ENCODE assay signal across 31 cellular contexts in the genomic region with DNA sequence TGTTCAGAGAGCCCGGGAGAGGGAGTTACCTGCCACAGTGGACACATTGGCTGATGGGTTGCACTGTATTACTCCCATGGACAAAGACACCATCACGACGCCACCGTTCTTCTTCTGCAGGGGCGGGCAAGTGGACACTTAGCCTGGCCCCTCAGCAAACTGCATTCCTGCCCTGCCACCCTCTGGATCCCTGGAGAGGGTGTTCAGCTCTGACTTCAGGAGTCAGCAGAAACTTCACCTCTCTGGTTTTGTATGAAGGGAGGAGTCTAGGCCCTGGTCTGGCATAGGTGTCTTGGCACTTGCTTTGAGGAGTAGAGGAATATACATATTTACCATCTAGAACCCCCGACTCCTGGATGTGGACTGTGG. TPM values are rescaled to one million over a fixed set of nuclear protein-coding genes. Genes with fewer than 3 reads are reported as not detected.
A peak's percentile ranks its signal among the peaks of the same experiment; 100 is the strongest.
DNase-seq lines count a peak whose midpoint lies in the region; ATAC-seq, FAIRE-seq and TF ChIP-seq lines count a peak whose summit lies in the region.
"Had no signal": no experiment of that assay in that cellular context is flagged by ENCODE, and none has a peak within 500 bp of the region (broad histone marks: within the 10 kb centered on the region; RNA-seq: fewer than 3 reads in every experiment).

No MANE protein-coding gene starts in this region.

- no peak overlapping the region for H3K4me3 ChIP-seq in K562
- H3K4me3 ChIP-seq: BLaER1 treated with 17β-estradiol and CSF1 and Interleukin-3, amounts not matched to agents 10 nM and 100 nM; mucosa of descending colon; neural progenitor cell; prostate gland; skin epidermis; testis; uterus had no signal

- no peak for FAIRE-seq in K562 (lab: Jason Lieb, UNC)
- FAIRE-seq: HTR-8/SVneo, islet of Langerhans had no signal

- DNase-seq in activated naive CD4-positive, alpha-beta T cell treated with anti-CD3 and anti-CD28 coated beads, Interleukin-2, amount 50 U/mL, for 72 hours (ENCODE audit: low spot score in 2 of 2) = no peak
- no peak for DNase-seq in activated naive CD4-positive, alpha-beta T cell treated with anti-CD3 and anti-CD28 coated beads, Interleukin-2, amount 50 U/mL, for 16 hours
- DNase-seq in K562 (ENCODE audit: extremely low read depth in 1 of 4, low spot score in 3 of 4) (no peak), NCI-H2107 treated with DMSO at 0.1 percent for 48 hours (lab: John Stamatoyannopoulos, UW; ENCODE audit: unreplicated experiment) (no peak)
- DNase-seq in stimulated activated effector memory CD8-positive, alpha-beta T cell treated with anti-CD3 and anti-CD28 coated beads, Interleukin-12 subunit alpha, Interleukin-12 subunit beta, amount 100 ng/mL, for 72 hours (ENCODE audit: low spot score in 2 of 2) = no peak
- DNase-seq: ACHN; activated CD4-positive, CD25-positive, alpha-beta regulatory T cell treated with anti-CD3 and anti-CD28 coated beads, Interleukin-2, amount 50 U/mL, for 72 hours; DMS 273 treated with DMSO at 0.1 percent for 48 hours; erythroblast; foreskin fibroblast; Karpas-422; mucosa of descending colon; NCI-H187; NCI-H748 treated with DMSO at 0.1 percent for 48 hours; Right ventricle myocardium superior; stimulated activated CD4-positive, alpha-beta T cell treated with anti-CD3 and anti-CD28 coated beads, Interleukin-1b, Interleukin-23, amount 100 ng/mL, for 48 hours; SW 1271; testis; uterus had no signal

- peaks cover 24% of the 10 kb centered on the region for H3K4me1 Mint-ChIP-seq in stimulated activated effector memory CD8-positive, alpha-beta T cell treated with anti-CD3 and anti-CD28 coated beads, Interleukin-12 subunit alpha, Interleukin-12 subunit beta, amount 100 ng/mL, for 72 hours

- BruUV-seq in K562 (replicated peaks; lab: Mats Ljungman, UMichigan) = no TSS peak

- no peak overlapping the region for H3K4me2 ChIP-seq in K562 (ENCODE audit: insufficient read depth, low read length)
- H3K4me2 ChIP-seq: neural progenitor cell had no signal

- 56% methylated on average over 6 of the region's 6 CpGs for WGBS in K562 (ENCODE audit: insufficient coverage, low coverage, missing lambda C conversion rate)

- peak in 2 of 3 experiments; percentile 17 to 37; a peak in 2 of 6 replicates for TF ChIP-seq CTCF in K562 (IDR thresholded peaks at IDR 0.05 in 2 of 3, conservative IDR thresholded peaks at IDR 0.05 in 1 of 3; ENCODE audit: insufficient read depth in 2 of 3, low read depth in 1 of 3, low read length in 3 of 3)

- CTCF ChIA-PET in K562 (lab: Yijun Ruan, JAX; ENCODE audit: low intra/inter-chr PET ratio) = interaction anchor here (0.6 kb wide), 1 partner anchor 63 kb away, joined by 3 read pairs; no protein-coding TSS in a partner anchor

- H3K36me3 Mint-ChIP-seq in activated naive CD4-positive, alpha-beta T cell treated with anti-CD3 and anti-CD28 coated beads, Interleukin-2, amount 50 U/mL, for 72 hours = no peaks in the 10 kb centered on the region
- no peaks in the 10 kb centered on the region for H3K36me3 Mint-ChIP-seq in stimulated activated effector memory CD8-positive, alpha-beta T cell treated with anti-CD3 and anti-CD28 coated beads, Interleukin-12 subunit alpha, Interleukin-12 subunit beta, amount 100 ng/mL, for 72 hours
- H3K36me3 Mint-ChIP-seq: brain, neural progenitor cell had no signal

- H3K27ac Mint-ChIP-seq in activated naive CD4-positive, alpha-beta T cell treated with anti-CD3 and anti-CD28 coated beads, Interleukin-2, amount 50 U/mL, for 72 hours = peak overlapping the region; percentile 1 to 84
- peak overlapping the region; percentile 73 for H3K27ac Mint-ChIP-seq in stimulated activated effector memory CD8-positive, alpha-beta T cell treated with anti-CD3 and anti-CD28 coated beads, Interleukin-12 subunit alpha, Interleukin-12 subunit beta, amount 100 ng/mL, for 72 hours
- H3K27ac Mint-ChIP-seq: brain, neural progenitor cell had no signal

- no peak overlapping the region for H3K9ac ChIP-seq in K562 (ENCODE audit: insufficient read depth in 1 of 2, low read depth in 2 of 2, low read length in 2 of 2)
- H3K9ac ChIP-seq: BLaER1 treated with 17β-estradiol and CSF1 and Interleukin-3, amounts not matched to agents 10 nM and 100 nM; neural progenitor cell had no signal

- no peak for TF ChIP-seq POLR2A in K562 (conservative IDR thresholded peaks at IDR 0.05)

- H3K27ac ChIP-seq in K562 (ENCODE audit: extremely low read depth, low read depth, low read length) = no peak overlapping the region
- H3K27ac ChIP-seq: BLaER1 treated with 17β-estradiol and CSF1 and Interleukin-3, amounts not matched to agents 10 nM and 100 nM; neural progenitor cell; prostate gland; skin epidermis; testis; uterus had no signal

- H3K9me3 ChIP-seq in K562 (replicated peaks; ENCODE audit: control insufficient read depth, insufficient read depth, low read depth, low read length) = no peaks in the 10 kb centered on the region
- H3K9me3 ChIP-seq: BLaER1 treated with 17β-estradiol and CSF1 and Interleukin-3, amounts not matched to agents 10 nM and 100 nM; mucosa of descending colon; prostate gland; testis; uterus had no signal

- H3K9me1 ChIP-seq in K562 (ENCODE audit: control insufficient read depth, insufficient read depth, low read length) = no peaks in the 10 kb centered on the region

- peak in 1 of 2 experiments; percentile 37; a peak in 2 of 4 replicates for TF ChIP-seq RAD21 in K562 (CRISPR knock-in tag; conservative IDR thresholded peaks at IDR 0.05 in 1 of 2, IDR thresholded peaks at IDR 0.05 in 1 of 2)

- POLR2A ChIA-PET in K562 (lab: Yijun Ruan, JAX) = interaction anchor here (0.6 to 1.9 kb wide), 3 partner anchors 32 to 181 kb away, joined by 3 to 4 read pairs (median 4); a partner anchor contains a TSS

- no peaks in the 10 kb centered on the region for H3K9me3 Mint-ChIP-seq in activated naive CD4-positive, alpha-beta T cell treated with anti-CD3 and anti-CD28 coated beads, Interleukin-2, amount 50 U/mL, for 72 hours
- H3K9me3 Mint-ChIP-seq in stimulated activated effector memory CD8-positive, alpha-beta T cell treated with anti-CD3 and anti-CD28 coated beads, Interleukin-12 subunit alpha, Interleukin-12 subunit beta, amount 100 ng/mL, for 72 hours = no peaks in the 10 kb centered on the region
- H3K9me3 Mint-ChIP-seq: brain, neural progenitor cell had no signal

- no peaks in the 10 kb centered on the region for H3K27me3 ChIP-seq in K562 (ENCODE audit: control insufficient read depth in 2 of 2, insufficient read depth in 2 of 2, low read length in 2 of 2)
- H3K27me3 ChIP-seq: BLaER1 treated with 17β-estradiol and CSF1 and Interleukin-3, amounts not matched to agents 10 nM and 100 nM; testis; uterus had no signal

- no peaks in the 10 kb centered on the region for H4K20me1 ChIP-seq in K562 (replicated peaks; ENCODE audit: control insufficient read depth, insufficient read depth, low read length)

- H3K4me1 ChIP-seq in K562 (replicated peaks in 1 of 2; ENCODE audit: control insufficient read depth in 2 of 2, insufficient read depth in 2 of 2, low read length in 2 of 2) = peaks cover 20 to 29% of the 10 kb centered on the region in 2 experiments
- H3K4me1 ChIP-seq: neural progenitor cell had no signal

- TF ChIP-seq EP300 in K562 (IDR thresholded peaks at IDR 0.05; ENCODE audit: low read length) = no peak

- H3K4me3 Mint-ChIP-seq in stimulated activated effector memory CD8-positive, alpha-beta T cell treated with anti-CD3 and anti-CD28 coated beads, Interleukin-12 subunit alpha, Interleukin-12 subunit beta, amount 100 ng/mL, for 72 hours = no peak overlapping the region
- H3K4me3 Mint-ChIP-seq: brain, neural progenitor cell had no signal

- no peaks in the 10 kb centered on the region for H3K36me3 ChIP-seq in K562 (ENCODE audit: control insufficient read depth, insufficient read depth, low read length)
- H3K36me3 ChIP-seq: neural progenitor cell, prostate gland, uterus had no signal

- intact Hi-C loops in K562 (cut with micrococcal nuclease) = no loop called here

- no peak for ATAC-seq in activated naive CD4-positive, alpha-beta T cell treated with anti-CD3 and anti-CD28 coated beads, Interleukin-2, amount 50 U/mL, for 72 hours
- ATAC-seq in K562 (no peak), GM18498 (IDR thresholded peaks at IDR 0.05; ENCODE audit: unreplicated experiment) (no peak)
- no peak for ATAC-seq in stimulated activated effector memory CD8-positive, alpha-beta T cell treated with anti-CD3 and anti-CD28 coated beads, Interleukin-12 subunit alpha, Interleukin-12 subunit beta, amount 100 ng/mL, for 72 hours
- ATAC-seq: mucosa of descending colon had no signal

- no peak overlapping the region for H2AFZ ChIP-seq in K562 (ENCODE audit: low read depth, low read length)
- H2AFZ ChIP-seq: neural progenitor cell had no signal

- in situ Hi-C loops in K562 (cut with MboI) = loop anchor here (10.0 kb wide), 1 partner anchor 325 kb away; a partner anchor contains a TSS

- no peaks in the 10 kb centered on the region for H3K79me2 ChIP-seq in K562 (ENCODE audit: control insufficient read depth, insufficient read depth, low read length)

RNA-seq across cellular contexts. Expression of a gene that starts 9.3 kb away (rescaled TPM):
- total RNA-seq in activated naive CD4-positive, alpha-beta T cell treated with anti-CD3 and anti-CD28 coated beads, Interleukin-2, amount 50 U/mL, for 72 hours = 1 to 10 TPM; 2.5 to 6.3 TPM
- 2.4 and 7.0 TPM in 2 replicates for total RNA-seq in K562 (2011; cell fraction: chromatin; rRNA removed; ENCODE audit: low replicate concordance)
- total RNA-seq in K562 (2011; cell fraction: nucleolus; rRNA removed) = 3.7 and 4.3 TPM in 2 replicates
- total RNA-seq in K562 (2011; cell fraction: nucleoplasm; rRNA removed) = 3.2 and 4.1 TPM in 2 replicates
- total RNA-seq in K562 (2014; rRNA removed) (0.14 and 1.3 TPM in 2 replicates), K562 (2014; rRNA removed; fragmentation: Illumina TruSeq; extraction: Trizol) (0.18 and 0.35 TPM in 2 replicates), K562 (2015; rRNA removed; fragmentation: Illumina TruSeq; extraction: Trizol) (0.49 and 0.76 TPM in 2 replicates), K562 (2021) (0.85 and 1.2 TPM in 2 replicates)
- polyA plus RNA-seq in K562 (2011; rRNA removed) (0.81 and 1.6 TPM in 2 replicates), K562 (2014; fragmentation: Illumina TruSeq; extraction: Trizol) (0.70 and 1.00 TPM in 2 replicates), K562 (2014; fragmentation: Nextera tagmentation; extraction: Ambion mirVana) (under 1 TPM; 0.24 to 0.38 TPM), K562 (2014; rRNA removed) (0.36 and 0.81 TPM in 2 replicates)
- 1.5 and 3.0 TPM in 2 replicates for polyA plus RNA-seq in K562 (2011; cell fraction: cytosol; rRNA removed)
- 3.3 and 4.5 TPM in 2 replicates for polyA plus RNA-seq in K562 (2011; cell fraction: nucleus; rRNA removed)
- polyA plus RNA-seq in K562 (2012) = 1.7 and 6.2 TPM in 2 replicates
- polyA minus RNA-seq in K562 (2011; rRNA and poly(A)+ RNA removed) = 0.95 and 1.2 TPM in 2 replicates
- polyA minus RNA-seq in K562 (2011; cell fraction: cytosol; rRNA and poly(A)+ RNA removed) = not detected in 2 replicates
- 1.1 and 2.0 TPM in 2 replicates for polyA minus RNA-seq in K562 (2011; cell fraction: nucleus; rRNA and poly(A)+ RNA removed)
- total RNA-seq: chondrocyte had no signal

RNA-seq across cellular contexts. Expression of a gene that starts 9.7 kb away (rescaled TPM):
- under 1 TPM; 0.19 to 0.23 TPM for total RNA-seq in activated naive CD4-positive, alpha-beta T cell treated with anti-CD3 and anti-CD28 coated beads, Interleukin-2, amount 50 U/mL, for 72 hours
- total RNA-seq in K562 (2011; cell fraction: chromatin; rRNA removed; ENCODE audit: low replicate concordance) = not detected in 2 replicates
- not detected in 2 replicates for total RNA-seq in K562 (2011; cell fraction: nucleolus; rRNA removed)
- total RNA-seq in K562 (2011; cell fraction: nucleoplasm; rRNA removed) = not detected in 2 replicates
- not detected in 2 replicates for total RNA-seq in K562 (2014; rRNA removed)
- not detected in 2 replicates for total RNA-seq in K562 (2014; rRNA removed; fragmentation: Illumina TruSeq; extraction: Trizol)
- total RNA-seq in K562 (2015; rRNA removed; fragmentation: Illumina TruSeq; extraction: Trizol) = not detected in 2 replicates
- total RNA-seq in K562 (2021) = not detected in 2 replicates
- not detected in 2 replicates for polyA plus RNA-seq in K562 (2011; rRNA removed)
- polyA plus RNA-seq in K562 (2011; cell fraction: cytosol; rRNA removed) = 0.06 TPM in 1 of 2 replicates, not detected in the other
- polyA plus RNA-seq in K562 (2011; cell fraction: nucleus; rRNA removed) = 0.07 TPM in 1 of 2 replicates, not detected in the other
- not detected in 2 replicates for polyA plus RNA-seq in K562 (2012)
- polyA plus RNA-seq in K562 (2014; fragmentation: Illumina TruSeq; extraction: Trizol) = not detected in 2 replicates
- not detected for polyA plus RNA-seq in K562 (2014; fragmentation: Nextera tagmentation; extraction: Ambion mirVana)
- polyA plus RNA-seq in K562 (2014; rRNA removed) = not detected in 2 replicates
- not detected in 2 replicates for polyA minus RNA-seq in K562 (2011; rRNA and poly(A)+ RNA removed)
- not detected in 2 replicates for polyA minus RNA-seq in K562 (2011; cell fraction: cytosol; rRNA and poly(A)+ RNA removed)
- polyA minus RNA-seq in K562 (2011; cell fraction: nucleus; rRNA and poly(A)+ RNA removed) = not detected in 2 replicates
- total RNA-seq: chondrocyte, mucosa of descending colon, OCI-LY7, Right ventricle myocardium superior had no signal

RNA-seq across cellular contexts. Expression of a gene that starts 21.6 kb away (rescaled TPM):
- 10 to 100 TPM; 37.2 to 64.0 TPM for total RNA-seq in activated naive CD4-positive, alpha-beta T cell treated with anti-CD3 and anti-CD28 coated beads, Interleukin-2, amount 50 U/mL, for 72 hours
- total RNA-seq in K562 (2011; cell fraction: chromatin; rRNA removed; ENCODE audit: low replicate concordance) = 178 and 539 TPM in 2 replicates
- 265 and 279 TPM in 2 replicates for total RNA-seq in K562 (2011; cell fraction: nucleolus; rRNA removed)
- 167 and 175 TPM in 2 replicates for total RNA-seq in K562 (2011; cell fraction: nucleoplasm; rRNA removed)
- total RNA-seq in K562 (2014; rRNA removed) = 15.0 and 16.9 TPM in 2 replicates
- total RNA-seq in K562 (2014; rRNA removed; fragmentation: Illumina TruSeq; extraction: Trizol) = 9.9 and 10.0 TPM in 2 replicates
- total RNA-seq in K562 (2015; rRNA removed; fragmentation: Illumina TruSeq; extraction: Trizol) = 10.4 and 11.6 TPM in 2 replicates
- total RNA-seq in K562 (2021) = 32.8 and 43.5 TPM in 2 replicates
- 22.9 and 48.4 TPM in 2 replicates for polyA plus RNA-seq in K562 (2011; rRNA removed)
- polyA plus RNA-seq in K562 (2011; cell fraction: cytosol; rRNA removed) = 30.2 and 36.7 TPM in 2 replicates
- 238 and 295 TPM in 2 replicates for polyA plus RNA-seq in K562 (2011; cell fraction: nucleus; rRNA removed)
- polyA plus RNA-seq in K562 (2012) = 24.3 and 29.4 TPM in 2 replicates
- polyA plus RNA-seq in K562 (2014; fragmentation: Illumina TruSeq; extraction: Trizol) = 24.1 and 30.0 TPM in 2 replicates
- polyA plus RNA-seq in K562 (2014; fragmentation: Nextera tagmentation; extraction: Ambion mirVana) = 1 to 10 TPM in 1 of 2 experiments, under 1 TPM in 1; 0.75 to 1.8 TPM
- polyA plus RNA-seq in K562 (2014; rRNA removed) = 25.1 and 32.7 TPM in 2 replicates
- polyA minus RNA-seq in K562 (2011; rRNA and poly(A)+ RNA removed) = 24.9 and 34.3 TPM in 2 replicates
- 24.5 and 42.6 TPM in 2 replicates for polyA minus RNA-seq in K562 (2011; cell fraction: cytosol; rRNA and poly(A)+ RNA removed)
- polyA minus RNA-seq in K562 (2011; cell fraction: nucleus; rRNA and poly(A)+ RNA removed) = 67.9 and 90.5 TPM in 2 replicates

RNA-seq across cellular contexts. Expression of a gene that starts 25.7 kb away (rescaled TPM):
- total RNA-seq in activated naive CD4-positive, alpha-beta T cell treated with anti-CD3 and anti-CD28 coated beads, Interleukin-2, amount 50 U/mL, for 72 hours = not detected
- total RNA-seq in K562 (2011; cell fraction: chromatin; rRNA removed; ENCODE audit: low replicate concordance) = not detected in 2 replicates
- not detected in 2 replicates for total RNA-seq in K562 (2011; cell fraction: nucleolus; rRNA removed)
- total RNA-seq in K562 (2011; cell fraction: nucleoplasm; rRNA removed) = not detected in 2 replicates
- total RNA-seq in K562 (2014; rRNA removed) = not detected in 2 replicates
- not detected in 2 replicates for total RNA-seq in K562 (2014; rRNA removed; fragmentation: Illumina TruSeq; extraction: Trizol)
- total RNA-seq in K562 (2015; rRNA removed; fragmentation: Illumina TruSeq; extraction: Trizol) = not detected in 2 replicates
- not detected in 2 replicates for total RNA-seq in K562 (2021)
- polyA plus RNA-seq in K562 (2011; rRNA removed) = not detected in 2 replicates
- not detected in 2 replicates for polyA plus RNA-seq in K562 (2011; cell fraction: cytosol; rRNA removed)
- not detected in 2 replicates for polyA plus RNA-seq in K562 (2011; cell fraction: nucleus; rRNA removed)
- polyA plus RNA-seq in K562 (2012) = 0.07 TPM in 1 of 2 replicates, not detected in the other
- not detected in 2 replicates for polyA plus RNA-seq in K562 (2014; fragmentation: Illumina TruSeq; extraction: Trizol)
- polyA plus RNA-seq in K562 (2014; fragmentation: Nextera tagmentation; extraction: Ambion mirVana) = not detected
- not detected in 2 replicates for polyA plus RNA-seq in K562 (2014; rRNA removed)
- not detected in 2 replicates for polyA minus RNA-seq in K562 (2011; rRNA and poly(A)+ RNA removed)
- not detected in 2 replicates for polyA minus RNA-seq in K562 (2011; cell fraction: cytosol; rRNA and poly(A)+ RNA removed)
- polyA minus RNA-seq in K562 (2011; cell fraction: nucleus; rRNA and poly(A)+ RNA removed) = not detected in 2 replicates
- total RNA-seq: activated CD8-positive, alpha-beta memory T cell treated with anti-CD3 and anti-CD28 coated beads for 36 hours; chondrocyte; liver; mucosa of descending colon; OCI-LY7; Right ventricle myocardium superior; uterus had no signal
- polyA plus RNA-seq: liver had no signal

RNA-seq across cellular contexts. Expression of a gene that starts 33.0 kb away (rescaled TPM):
- 10 to 100 TPM in 1 of 2 donors, 1 to 10 TPM in 1; 7.7 to 15.6 TPM for total RNA-seq in activated naive CD4-positive, alpha-beta T cell treated with anti-CD3 and anti-CD28 coated beads, Interleukin-2, amount 50 U/mL, for 72 hours
- 9.9 and 32.8 TPM in 2 replicates for total RNA-seq in K562 (2011; cell fraction: chromatin; rRNA removed; ENCODE audit: low replicate concordance)
- total RNA-seq in K562 (2011; cell fraction: nucleolus; rRNA removed) = 32.9 and 43.2 TPM in 2 replicates
- 15.0 and 22.7 TPM in 2 replicates for total RNA-seq in K562 (2011; cell fraction: nucleoplasm; rRNA removed)
- total RNA-seq in K562 (2014; rRNA removed) (21.1 and 27.1 TPM in 2 replicates), K562 (2014; rRNA removed; fragmentation: Illumina TruSeq; extraction: Trizol) (13.0 and 13.1 TPM in 2 replicates), K562 (2015; rRNA removed; fragmentation: Illumina TruSeq; extraction: Trizol) (15.9 and 16.3 TPM in 2 replicates), K562 (2021) (22.5 and 24.5 TPM in 2 replicates)
- polyA plus RNA-seq in K562 (2011; rRNA removed) (17.6 and 21.9 TPM in 2 replicates), K562 (2014; fragmentation: Illumina TruSeq; extraction: Trizol) (13.7 and 15.5 TPM in 2 replicates), K562 (2014; fragmentation: Nextera tagmentation; extraction: Ambion mirVana) (1 to 10 TPM; 2.8 to 3.5 TPM), K562 (2014; rRNA removed) (24.5 and 28.7 TPM in 2 replicates)
- polyA plus RNA-seq in K562 (2011; cell fraction: cytosol; rRNA removed) = 17.2 and 40.7 TPM in 2 replicates
- polyA plus RNA-seq in K562 (2011; cell fraction: nucleus; rRNA removed) = 12.1 and 14.4 TPM in 2 replicates
- polyA plus RNA-seq in K562 (2012) = 13.7 and 14.7 TPM in 2 replicates
- polyA minus RNA-seq in K562 (2011; rRNA and poly(A)+ RNA removed) = 14.8 and 17.9 TPM in 2 replicates
- polyA minus RNA-seq in K562 (2011; cell fraction: cytosol; rRNA and poly(A)+ RNA removed) = 7.6 and 12.9 TPM in 2 replicates
- 15.3 and 25.1 TPM in 2 replicates for polyA minus RNA-seq in K562 (2011; cell fraction: nucleus; rRNA and poly(A)+ RNA removed)
